In genomic region chr2:20208487-20208882, GRCh38 we compare ENCODE assay signal across 15 cellular contexts. TPM values are rescaled to one million over a fixed set of nuclear protein-coding genes. Genes with fewer than 3 reads are reported as not detected.
DNase-seq lines count a peak whose midpoint lies in the region; ATAC-seq, FAIRE-seq and TF ChIP-seq lines count a peak whose summit lies in the region.
"Had no signal": no experiment of that assay in that cellular context is flagged by ENCODE, and none has a peak within 500 bp of the region (broad histone marks: within the 10 kb centered on the region; RNA-seq: fewer than 3 reads in every experiment).

No MANE protein-coding gene starts in this region.

- no peak overlapping the region for H2AFZ ChIP-seq in GM12878 (ENCODE audit: control insufficient read depth, low read depth, low read length)
- H2AFZ ChIP-seq in mesenchymal stem cell (ENCODE audit: low read depth, low read length), result no peak overlapping the region

- peak overlapping the region; percentile 76 for H4K91ac ChIP-seq in mesenchymal stem cell (ENCODE audit: low read length)

- H2BK120ac ChIP-seq in mesenchymal stem cell (ENCODE audit: low read depth, low read length), result peak overlapping the region; percentile 42

- no peak for TF ChIP-seq EP300 in GM12878 (IDR thresholded peaks at IDR 0.05; ENCODE audit: borderline replicate concordance in 1 of 2, control insufficient read depth in 1 of 2, low read depth in 2 of 2, low read length in 2 of 2)

- peak overlapping the region; percentile 59 for H3K27ac ChIP-seq in GM12878 (ENCODE audit: control insufficient read depth, insufficient read depth)
- H3K27ac ChIP-seq in mesenchymal stem cell (ENCODE audit: low read length, poor library complexity, severe bottlenecking), result no peak overlapping the region
- H3K27ac ChIP-seq in urinary bladder (ENCODE audit: low read depth), result peak overlapping the region; percentile 87
- H3K27ac ChIP-seq in uterus, result no peak overlapping the region
- H3K27ac ChIP-seq: SK-N-MC had no signal

- no peaks in the 10 kb centered on the region for H3K9me3 ChIP-seq in GM12878 (replicated peaks; ENCODE audit: control insufficient read depth, insufficient read depth, low read length)
- no peaks in the 10 kb centered on the region for H3K9me3 ChIP-seq in mesenchymal stem cell (ENCODE audit: control insufficient read depth, low read length)
- no peaks in the 10 kb centered on the region for H3K9me3 ChIP-seq in uterus

- H2BK12ac ChIP-seq in mesenchymal stem cell (ENCODE audit: low read length in 2 of 2), result peak overlapping the region; percentile 70 to 75

- no peak for TF ChIP-seq RAD21 in GM12878 (IDR thresholded peaks at IDR 0.05; ENCODE audit: insufficient read depth, low read depth, low read length)

- SMC1A ChIA-PET in GM12878 (lab: Charles Lee; ENCODE audit: uncharacterized antibody, unreplicated experiment), result interaction anchor here (1.4 to 2.4 kb wide), 4 partner anchors 11 to 73 kb away, joined by 4 to 14 read pairs (median 4); no protein-coding TSS in a partner anchor

- peak overlapping the region; percentile 65 to 81 for H3K18ac ChIP-seq in mesenchymal stem cell (ENCODE audit: low read depth in 1 of 2, low read length in 2 of 2)

- H3K36me3 ChIP-seq in GM12878 (ENCODE audit: control insufficient read depth in 2 of 2, insufficient read depth in 2 of 2, low read length in 1 of 2), result no peaks in the 10 kb centered on the region
- H3K36me3 ChIP-seq in mesenchymal stem cell (ENCODE audit: control insufficient read depth in 1 of 2, insufficient read depth in 2 of 2, low read depth in 1 of 2, low read length in 2 of 2), result peaks cover 15 to 34% of the 10 kb centered on the region in 2 experiments
- H3K36me3 ChIP-seq in urinary bladder (ENCODE audit: insufficient read depth), result no peaks in the 10 kb centered on the region
- H3K36me3 ChIP-seq in uterus, result no peaks in the 10 kb centered on the region

- H3K9ac ChIP-seq in GM12878 (ENCODE audit: control insufficient read depth, insufficient read depth, low read length) (no peak overlapping the region; the same call in 1 of the 2 replicates), mesenchymal stem cell (ENCODE audit: low read length) (peak overlapping the region; percentile 63)

- ATAC-seq in GM12878, result peak; percentile 18
- ATAC-seq: effector memory CD8-positive, alpha-beta T cell had no signal

- in situ Hi-C loops in GM12878 (cut with MboI), result no loop called here

- POLR2A ChIA-PET in GM12878 (lab: Charles Lee), result interaction anchor here (0.6 kb wide), 1 partner anchor 196 kb away, joined by 5 read pairs; no protein-coding TSS in a partner anchor

- peak overlapping the region in 1 of 2 experiments; percentile 11 for H3K14ac ChIP-seq in mesenchymal stem cell (ENCODE audit: low read length in 2 of 2)

- H4K8ac ChIP-seq in mesenchymal stem cell (ENCODE audit: low read length), result peak overlapping the region; percentile 38

- BruUV-seq in GM12878 (replicated peaks; lab: Mats Ljungman, UMichigan), result no TSS peak

- no peak overlapping the region for H3K4me3 ChIP-seq in GM12878
- H3K4me3 ChIP-seq in mesenchymal stem cell (ENCODE audit: insufficient read depth in 1 of 2, low read depth in 1 of 2, low read length in 2 of 2), result peak overlapping the region in 1 of 2 experiments; percentile 15
- no peak overlapping the region for H3K4me3 ChIP-seq in urinary bladder (ENCODE audit: low read depth, low read length)
- no peak overlapping the region for H3K4me3 ChIP-seq in uterus
- H3K4me3 ChIP-seq: SK-N-MC had no signal

- no peak for FAIRE-seq in GM12878 (lab: Jason Lieb, UNC)
- FAIRE-seq: astrocyte had no signal

- CTCF ChIA-PET in GM12878 (lab: Yijun Ruan, JAX), result interaction anchor here (0.9 to 5.2 kb wide), 4 partner anchors 14 to 191 kb away, joined by 3 to 23 read pairs (median 3); partner anchors contain the start of gene SDC1

- 9% methylated on average over 6 of the region's 6 CpGs for WGBS in GM12878 (ENCODE audit: insufficient coverage, insufficient replicate concordance, low lambda C conversion rate, missing lambda C conversion rate)
- 41% methylated on average over 6 of the region's 6 CpGs for WGBS in mesenchymal stem cell
- 61% methylated on average over 6 of the region's 6 CpGs for WGBS in urinary bladder

- H3K4me2 ChIP-seq in GM12878 (ENCODE audit: control insufficient read depth, insufficient read depth) (peak overlapping the region; percentile 22), mesenchymal stem cell (ENCODE audit: low read length, poor library complexity, severe bottlenecking) (no peak overlapping the region)

- H2BK15ac ChIP-seq in mesenchymal stem cell (ENCODE audit: low read depth, poor library complexity, severe bottlenecking), result no peak overlapping the region

- RAD21 ChIA-PET in GM12878 (lab: Charles Lee; ENCODE audit: unreplicated experiment), result interaction anchor here (0.9 to 3.5 kb wide), 4 partner anchors 13 to 71 kb away, joined by 3 to 19 read pairs (median 4); no protein-coding TSS in a partner anchor

- peaks cover 44% of the 10 kb centered on the region for H3K79me1 ChIP-seq in mesenchymal stem cell (replicated peaks; ENCODE audit: low read length, poor library complexity, severe bottlenecking)

- no peaks in the 10 kb centered on the region for H4K20me1 ChIP-seq in GM12878 (ENCODE audit: control insufficient read depth, insufficient read depth)

- H3K79me2 ChIP-seq in GM12878 (ENCODE audit: control insufficient read depth, insufficient read depth, low read length), result peaks cover 14% of the 10 kb centered on the region

- H3K27me3 ChIP-seq in GM12878 (replicated peaks in 1 of 2; ENCODE audit: control insufficient read depth in 2 of 2, insufficient read depth in 2 of 2, low read length in 1 of 2) (no peaks in the 10 kb centered on the region), mesenchymal stem cell (ENCODE audit: control insufficient read depth in 1 of 2, insufficient read depth in 1 of 2, low read length in 2 of 2) (no peaks in the 10 kb centered on the region), uterus (no peaks in the 10 kb centered on the region)

- H3K23ac ChIP-seq in mesenchymal stem cell (ENCODE audit: low read length in 2 of 2), result no peak overlapping the region

- H2BK5ac ChIP-seq in mesenchymal stem cell (ENCODE audit: low read depth, low read length, poor library complexity, severe bottlenecking), result no peak overlapping the region

- TF ChIP-seq POLR2A in GM12878 (IDR thresholded peaks at IDR 0.05; ENCODE audit: low read depth, low read length) (no peak), uterus (IDR thresholded peaks at IDR 0.05) (no peak)

- intact Hi-C loops in GM12878 (cut with micrococcal nuclease; ENCODE audit: unreplicated experiment), result no loop called here
- intact Hi-C loops in head of caudate nucleus (cut with DNase I), result no loop called here
- intact Hi-C loops in uterus (cut with DNase I; ENCODE audit: low total_unique reads), result no loop called here

- TF ChIP-seq CTCF in GM12878 (IDR thresholded peaks at IDR 0.05 in 2 of 3, conservative IDR thresholded peaks at IDR 0.05 in 1 of 3; ENCODE audit: control insufficient read depth in 2 of 3, extremely low read depth in 1 of 3, insufficient read depth in 1 of 3, low read depth in 3 of 3, low read length in 3 of 3) (no peak), uterus (IDR thresholded peaks at IDR 0.05) (no peak)

- H3K4me1 ChIP-seq in GM12878 (ENCODE audit: control insufficient read depth, insufficient read depth, low read length) (peaks cover 56% of the 10 kb centered on the region), mesenchymal stem cell (ENCODE audit: control insufficient read depth, insufficient read depth, low read depth, low read length) (peaks cover 51% of the 10 kb centered on the region), urinary bladder (ENCODE audit: insufficient read depth) (peaks cover 4% of the 10 kb centered on the region), uterus (no peaks in the 10 kb centered on the region)

- H2AK5ac ChIP-seq in mesenchymal stem cell (ENCODE audit: low read length, severe bottlenecking), result peak overlapping the region; percentile 15

- peak; percentile 37 for DNase-seq in NCI-H510A treated with DMSO at 0.1 percent for 48 hours (lab: John Stamatoyannopoulos, UW)
- no peak for DNase-seq in NCI-H510A (lab: John Stamatoyannopoulos, UW)
- no peak for DNase-seq in GM12878 (ENCODE audit: low read depth, low spot score)
- peak; percentile 74 for DNase-seq in mesenchymal stem cell
- no peak for DNase-seq in head of caudate nucleus
- no peak for DNase-seq in pons (ENCODE audit: low spot score)
- no peak for DNase-seq in uterus
- DNase-seq: activated CD4-positive, CD25-positive, alpha-beta regulatory T cell; activated T-cell treated with anti-CD3 and anti-CD28 coated beads for 4 hours; DMS79; effector memory CD8-positive, alpha-beta T cell; retina had no signal

- H3K4ac ChIP-seq in mesenchymal stem cell (ENCODE audit: low read depth in 1 of 2, low read length in 2 of 2), result peak overlapping the region; percentile 68 to 77

RNA-seq across cellular contexts. Expression of gene SDC1, which starts 16.4 kb away (rescaled TPM):
- total RNA-seq in GM12878 (2013; cell fraction: nucleolus; rRNA removed), result 75.7 and 78.9 TPM in 2 replicates
- total RNA-seq in GM12878 (2014; rRNA removed) (25.8 and 26.6 TPM in 2 replicates), GM12878 (2014; rRNA removed; fragmentation: Illumina TruSeq; extraction: Trizol) (9.6 and 12.4 TPM in 2 replicates), GM12878 (2021) (31.0 and 33.1 TPM in 2 replicates), urinary bladder (87.1 TPM), uterus (10 to 100 TPM in 1 of 4 donors, 1 to 10 TPM in 1, under 1 TPM in 1, not detected in 1; 0.29 to 30.1 (median 3.0) TPM)
- 11.9 TPM for polyA plus RNA-seq in GM12878 (2011; ENCODE audit: low read depth)
- polyA plus RNA-seq in GM12878 (2011; rRNA removed) (13.3 and 21.5 TPM in 2 replicates), GM12878 (2014; fragmentation: Illumina TruSeq; extraction: Trizol) (4.4 and 7.0 TPM in 2 replicates), GM12878 (2014; fragmentation: Nextera tagmentation; extraction: Ambion mirVana) (1 to 10 TPM in 1 of 2 experiments, under 1 TPM in 1; 0.85 to 2.2 TPM), GM12878 (2014; rRNA removed) (24.4 and 25.9 TPM in 2 replicates), GM12878 (2016; fragmentation: Nextera tagmentation; extraction: Ambion mirVana) (10 to 100 TPM; 33.8 to 36.8 TPM), urinary bladder (65.3 TPM)
- 23.5 and 34.5 TPM in 2 replicates for polyA plus RNA-seq in GM12878 (2011; cell fraction: cytosol; rRNA removed)
- polyA plus RNA-seq in GM12878 (2011; cell fraction: nucleus; rRNA removed), result 21.3 and 28.2 TPM in 2 replicates
- polyA plus RNA-seq in GM12878 (2012), result 18.7 and 26.5 TPM in 2 replicates
- 10.0 and 19.3 TPM in 2 replicates for polyA minus RNA-seq in GM12878 (2011; rRNA and poly(A)+ RNA removed)
- 11.2 and 11.4 TPM in 2 replicates for polyA minus RNA-seq in GM12878 (2011; cell fraction: cytosol; rRNA and poly(A)+ RNA removed)
- 3.4 and 5.3 TPM in 2 replicates for polyA minus RNA-seq in GM12878 (2011; cell fraction: nucleus; rRNA and poly(A)+ RNA removed)
- 8.4 TPM for polyA plus RNA-seq in mesenchymal stem cell (2013, experiment 1 of 2)
- polyA plus RNA-seq in mesenchymal stem cell (2013, experiment 2 of 2), result 6.9 TPM

Comparison
In these comparisons a context has a peak if more than half of its experiments do, and no peak if none do; other contexts are left out.
1. DNase-seq: peak in NCI-H510A treated with DMSO at 0.1 percent for 48 hours (single experiment) and mesenchymal stem cell (single experiment); none in NCI-H510A (single experiment), GM12878 (single experiment), head of caudate nucleus (0 of 42), pons (single experiment) and uterus (0 of 2).
2. H3K27ac ChIP-seq: peak in GM12878 (single experiment) and urinary bladder (single experiment); none in mesenchymal stem cell (single experiment) and uterus (0 of 2).